In the genomic region with DNA sequence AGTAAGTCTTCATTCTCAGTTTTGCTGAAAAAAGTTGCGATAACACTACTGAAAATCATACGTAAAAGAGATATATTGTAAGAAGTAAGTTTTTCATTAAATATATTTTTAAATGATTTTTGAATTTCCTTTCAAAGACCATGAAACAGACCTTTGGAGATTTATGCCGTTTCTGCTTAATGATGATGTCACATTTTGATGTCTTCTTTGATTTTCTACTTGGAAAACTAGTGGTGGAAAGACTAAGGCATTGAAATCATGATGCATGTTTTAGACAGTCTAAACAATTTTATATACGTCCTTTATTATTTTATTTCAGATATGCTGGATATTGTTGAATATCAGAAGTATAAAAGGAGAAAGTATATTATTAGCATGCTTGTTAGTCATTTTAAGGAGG, we compare ENCODE assay signal across 28 cellular contexts. TPM values are rescaled to one million over a fixed set of nuclear protein-coding genes. Genes with fewer than 3 reads are reported as not detected.
"Had no signal": no experiment of that assay in that cellular context is flagged by ENCODE, and none has a peak within 500 bp of the region (broad histone marks: within the 10 kb centered on the region; RNA-seq: fewer than 3 reads in every experiment).

No MANE protein-coding gene starts in this region.

- FAIRE-seq: colon, endothelial cell of umbilical vein had no signal

- H3K27me3 Mint-ChIP-seq: dendritic cell treated with granulocyte-macrophage colony-stimulating factor and Interleukin-4, amounts not matched to agents 40 ng/mL and 50 ng/mL, for 4 days; effector memory CD8-positive, alpha-beta T cell had no signal

- H3K4me3 ChIP-seq: colonic mucosa, coronary artery, dorsolateral prefrontal cortex, esophagus muscularis mucosa, esophagus squamous epithelium, gastrocnemius medialis, gastroesophageal sphincter, heart left ventricle, heart right ventricle had no signal

- H3K4me3 Mint-ChIP-seq: dendritic cell treated with granulocyte-macrophage colony-stimulating factor and Interleukin-4, amounts not matched to agents 40 ng/mL and 50 ng/mL, for 4 days; effector memory CD8-positive, alpha-beta T cell; endodermal cell had no signal

- DNase-seq: colonic mucosa; cortex of kidney; dermis blood vessel endothelial cell; dorsolateral prefrontal cortex; effector CD4-positive, alpha-beta T cell; effector CD8-positive, alpha-beta T cell; effector memory CD4-positive, alpha-beta T cell; effector memory CD8-positive, alpha-beta T cell; endodermal cell; erythroblast; esophagus squamous epithelium; foreskin fibroblast; foreskin keratinocyte; foreskin melanocyte; gastrocnemius medialis; glutamatergic neuron; head of caudate nucleus; heart left ventricle; heart right ventricle had no signal

- ATAC-seq: effector memory CD8-positive, alpha-beta T cell; esophagus mucosa; foreskin keratinocyte; gastrocnemius medialis; gastroesophageal sphincter; heart left ventricle; heart right ventricle had no signal

- H3K27ac Mint-ChIP-seq: dendritic cell treated with granulocyte-macrophage colony-stimulating factor and Interleukin-4, amounts not matched to agents 40 ng/mL and 50 ng/mL, for 4 days; effector memory CD8-positive, alpha-beta T cell; endodermal cell had no signal

- H3K9me3 ChIP-seq: colonic mucosa, esophagus muscularis mucosa, esophagus squamous epithelium, gastrocnemius medialis, gastroesophageal sphincter, heart left ventricle had no signal

- H3K27me3 ChIP-seq: colonic mucosa, esophagus muscularis mucosa, esophagus squamous epithelium, foreskin keratinocyte, gastrocnemius medialis, gastroesophageal sphincter, heart left ventricle, heart right ventricle had no signal

- H3K36me3 ChIP-seq: colonic mucosa, esophagus muscularis mucosa, esophagus squamous epithelium, gastroesophageal sphincter, heart right ventricle had no signal

- H3K4me1 ChIP-seq: colonic mucosa, esophagus muscularis mucosa, esophagus squamous epithelium, foreskin keratinocyte, gastroesophageal sphincter, heart left ventricle, heart right ventricle had no signal

- H3K9me3 Mint-ChIP-seq: dendritic cell treated with granulocyte-macrophage colony-stimulating factor and Interleukin-4, amounts not matched to agents 40 ng/mL and 50 ng/mL, for 4 days; endodermal cell had no signal

- H3K27ac ChIP-seq: colonic mucosa, coronary artery, dorsolateral prefrontal cortex, epithelial cell of prostate, esophagus muscularis mucosa, esophagus squamous epithelium, foreskin keratinocyte, gastroesophageal sphincter, heart left ventricle, heart right ventricle had no signal

RNA-seq across cellular contexts. Expression of a gene that starts 33.7 kb away (rescaled TPM):
- total RNA-seq: endothelial cell of umbilical vein, epithelial cell of proximal tubule, foreskin keratinocyte had no signal
- polyA plus RNA-seq: endothelial cell of umbilical vein, foreskin keratinocyte had no signal
